Comparison of ENCODE assay signal across 8 cellular contexts in genomic region chr10:110567201-110568054, GRCh38. TPM values are rescaled to one million over a fixed set of nuclear protein-coding genes. Genes with fewer than 3 reads are reported as not detected.
DNase-seq lines count a peak whose midpoint lies in the region; ATAC-seq, FAIRE-seq and TF ChIP-seq lines count a peak whose summit lies in the region.

SMC3 (plus strand) TSS chr10:110567695; CDS start chr10:110567817, 122 bp downstream.

- H3K4me1 ChIP-seq in HepG2 (ENCODE audit: insufficient read depth, low read length), result peaks cover 43% of the 10 kb centered on the region

- TF ChIP-seq EP300 in HepG2 (IDR thresholded peaks at IDR 0.05; ENCODE audit: low read depth in 2 of 2, low read length in 2 of 2), result peak; percentile 8 to 83; a peak in 1 of 4 replicates
- no peak; the same call in 1 of the 2 replicates for TF ChIP-seq EP300 in HepG2 (CRISPR knock-in tag; IDR thresholded peaks at IDR 0.05; ENCODE audit: borderline replicate concordance)

- FAIRE-seq in HepG2 (lab: Jason Lieb, UNC), result peak; percentile 92

- intact Hi-C loops in HepG2 (cut with micrococcal nuclease; ENCODE audit: unreplicated experiment), result loop anchor here (5.0 kb wide), 1 partner anchor 340 kb away; no protein-coding TSS in a partner anchor

- POLR2A ChIA-PET in HepG2 (lab: Yijun Ruan, JAX), result interaction anchor here (1.4 kb wide), 1 partner anchor 264 kb away, joined by 3 read pairs; no protein-coding TSS in a partner anchor

- H3K9me3 ChIP-seq in HepG2 (ENCODE audit: low read length), result no peaks in the 10 kb centered on the region

- peak; percentile 59 to 99 (median 93) for DNase-seq in C1 segment of cervical spinal cord (lab: John Stamatoyannopoulos, UW)
- DNase-seq in NCI-H748 treated with DMSO at 0.1 percent for 48 hours (lab: John Stamatoyannopoulos, UW), result peak; percentile 81
- DNase-seq in activated CD4-positive, alpha-beta T cell treated with anti-CD3 and anti-CD28 coated beads, Interleukin-2, amount 50 U/mL, for 48 hours, result peak; percentile 95
- peak; percentile 87 to 94 for DNase-seq in dermis microvascular lymphatic vessel endothelial cell (ENCODE audit: low read depth in 2 of 2)
- DNase-seq in HepG2 (ENCODE audit: low spot score), result peak; percentile 94
- peak; percentile 91 for DNase-seq in stimulated activated CD4-positive, alpha-beta T cell treated with anti-CD3 and anti-CD28 coated beads, Interleukin-4, amount 100 ng/mL, for 1 hour

- peak within 1 kb of the TSS; percentile 84 to 93 (median 84) for H3K4me3 ChIP-seq in HepG2 (replicated peaks in 1 of 3; ENCODE audit: insufficient read depth in 1 of 3, low read depth in 2 of 3, low read length in 3 of 3)

- in situ Hi-C loops in HepG2 (cut with HindIII; ENCODE audit: extremely low pct_ligation_motif_present, low pct_unique_long_range_greater_than_20kb), result no loop called here

- peaks cover 50% of the 10 kb centered on the region for H3K79me2 ChIP-seq in HepG2 (ENCODE audit: insufficient read depth, low read length)

- WGBS in HepG2 (ENCODE audit: low lambda C conversion rate), result 3% methylated on average over 24 of the region's 64 CpGs

- peak within 1 kb of the TSS; percentile 85 for H3K4me2 ChIP-seq in HepG2 (ENCODE audit: low read depth, low read length)

- CTCF ChIA-PET in HepG2 (lab: Yijun Ruan, JAX; ENCODE audit: low intra/inter-chr PET ratio, low total read pairs), result no interaction called here

- H2AFZ ChIP-seq in HepG2 (ENCODE audit: low read length), result peak within 1 kb of the TSS; percentile 82

- peak; percentile 58 to 79 for TF ChIP-seq POLR2A in HepG2 (IDR thresholded peaks at IDR 0.05; ENCODE audit: insufficient read depth in 1 of 2, low read depth in 2 of 2, low read length in 2 of 2)

- H3K27ac ChIP-seq in HepG2 (ENCODE audit: extremely low read length, insufficient read depth, low read length), result peak within 1 kb of the TSS; percentile 93

- TF ChIP-seq RAD21 in HepG2 (CRISPR knock-in tag; IDR thresholded peaks at IDR 0.05), result no peak

- peaks cover under 1 to 10% of the 10 kb centered on the region in 2 experiments; a peak in 2 of 5 replicates for H3K27me3 ChIP-seq in HepG2 (ENCODE audit: control insufficient read depth in 1 of 2, insufficient read depth in 2 of 2, low read length in 2 of 2)

- 0 out of 2 replicates have a peak, but pooled peaks have one; percentile 4 for TF ChIP-seq CTCF in HepG2 (CRISPR knock-in tag; IDR thresholded peaks at IDR 0.05)

- BruUV-seq in HepG2 (replicated peaks; lab: Mats Ljungman, UMichigan), result no TSS peak

- peaks cover 18% of the 10 kb centered on the region; the same call in 1 of the 2 replicates for H4K20me1 ChIP-seq in HepG2 (ENCODE audit: insufficient read depth, low read length)

- peak within 1 kb of the TSS; percentile 96 for H3K9ac ChIP-seq in HepG2 (ENCODE audit: insufficient read depth, low read depth, low read length)

- H3K36me3 ChIP-seq in HepG2 (replicated peaks in 1 of 2; ENCODE audit: control insufficient read depth in 1 of 2, insufficient read depth in 2 of 2, low read length in 2 of 2), result peaks cover 0 to 4% of the 10 kb centered on the region in 2 experiments; a peak in 3 of 5 replicates

- ATAC-seq in GM19372 (IDR thresholded peaks at IDR 0.05; ENCODE audit: low read depth, unreplicated experiment) (peak; percentile 87), HG03558 (IDR thresholded peaks at IDR 0.05; ENCODE audit: extremely low read depth, unreplicated experiment) (peak; percentile 75), HepG2 (peak; percentile 87)

TF ChIP-seq in HepG2, 621 proteins besides CTCF, POLR2A, EP300 and RAD21 (continues in another document):
- peak; percentile 99 for TF ChIP-seq ZNF431 (CRISPR knock-in tag; IDR thresholded peaks at IDR 0.05; ENCODE audit: borderline replicate concordance, low read depth)
- no peak for TF ChIP-seq ZNF576 (CRISPR knock-in tag; IDR thresholded peaks at IDR 0.05)
- peak; percentile 78 for TF ChIP-seq PHF21A (CRISPR knock-in tag; IDR thresholded peaks at IDR 0.05)
- no peak for TF ChIP-seq ATM (IDR thresholded peaks at IDR 0.05; ENCODE audit: borderline replicate concordance)
- TF ChIP-seq CBX1 (IDR thresholded peaks at IDR 0.05; ENCODE audit: low read depth), result no peak
- 0 out of 2 replicates have a peak, but pooled peaks have one; percentile 27 for TF ChIP-seq XBP1 (CRISPR knock-in tag; IDR thresholded peaks at IDR 0.05)
- TF ChIP-seq ZNF510 (CRISPR knock-in tag; IDR thresholded peaks at IDR 0.05; ENCODE audit: low read depth), result 0 out of 2 replicates have a peak, but pooled peaks have one; percentile 84
- TF ChIP-seq NR2F2 (IDR thresholded peaks at IDR 0.05; ENCODE audit: borderline replicate concordance, low read depth), result peak; percentile 51; the same call in 1 of the 2 replicates
- peak; percentile 75; the same call in 1 of the 2 replicates for TF ChIP-seq NFIC (IDR thresholded peaks at IDR 0.05; ENCODE audit: low read length)
- TF ChIP-seq ZNF639 (CRISPR knock-in tag; conservative IDR thresholded peaks at IDR 0.05), result no peak
- peak; percentile 97 for TF ChIP-seq BORCS8-MEF2B (CRISPR knock-in tag; IDR thresholded peaks at IDR 0.05)

RNA-seq across cellular contexts. Expression of gene SMC3, which starts in this region (rescaled TPM):
- total RNA-seq in dermis microvascular lymphatic vessel endothelial cell, result 16.3 and 18.4 TPM in 2 replicates
- total RNA-seq in HepG2 (2016; rRNA removed; fragmentation: Illumina TruSeq; extraction: Trizol), result 48.0 and 85.7 TPM in 2 replicates
- 3.2 and 3.5 TPM in 2 replicates for total RNA-seq in HepG2 (2016; cell fraction: cytosol; rRNA removed; fragmentation: Illumina TruSeq; extraction: Trizol; ENCODE audit: low read depth)
- 46.4 and 83.6 TPM in 2 replicates for total RNA-seq in HepG2 (2016; cell fraction: insoluble cytoplasmic fraction; rRNA removed; fragmentation: Illumina TruSeq; extraction: Trizol)
- 7.5 and 8.5 TPM in 2 replicates for total RNA-seq in HepG2 (2016; cell fraction: membrane; rRNA removed; fragmentation: Illumina TruSeq; extraction: Trizol)
- total RNA-seq in HepG2 (2016; cell fraction: nucleus; rRNA removed; fragmentation: Illumina TruSeq; extraction: Trizol), result 37.1 and 40.3 TPM in 2 replicates
- polyA plus RNA-seq in HepG2 (2011; rRNA removed), result 7.6 and 11.7 TPM in 2 replicates
- polyA plus RNA-seq in HepG2 (2011; cell fraction: cytosol; rRNA removed), result 4.1 and 6.7 TPM in 2 replicates
- 5.1 and 6.5 TPM in 2 replicates for polyA plus RNA-seq in HepG2 (2011; cell fraction: nucleus; rRNA removed)
- polyA plus RNA-seq in HepG2 (2012), result 27.9 and 52.1 TPM in 2 replicates
- 0.59 and 0.88 TPM in 2 replicates for polyA plus RNA-seq in HepG2 (2016; cell fraction: cytosol; fragmentation: Illumina TruSeq; extraction: Trizol; ENCODE audit: low read depth)
- polyA plus RNA-seq in HepG2 (2016; cell fraction: insoluble cytoplasmic fraction; fragmentation: Illumina TruSeq; extraction: Trizol; ENCODE audit: low read depth), result 68.8 and 70.8 TPM in 2 replicates
- 1.4 and 1.9 TPM in 2 replicates for polyA plus RNA-seq in HepG2 (2016; cell fraction: membrane; fragmentation: Illumina TruSeq; extraction: Trizol; ENCODE audit: low read depth)
- 43.2 and 43.3 TPM in 2 replicates for polyA plus RNA-seq in HepG2 (2016; cell fraction: nucleus; fragmentation: Illumina TruSeq; extraction: Trizol; ENCODE audit: insufficient read depth, low read depth)
- polyA minus RNA-seq in HepG2 (2011; rRNA and poly(A)+ RNA removed; ENCODE audit: low replicate concordance), result 4.0 and 7.2 TPM in 2 replicates
- polyA minus RNA-seq in HepG2 (2011; cell fraction: cytosol; rRNA and poly(A)+ RNA removed), result 14.2 and 14.6 TPM in 2 replicates
- polyA minus RNA-seq in HepG2 (2011; cell fraction: nucleus; rRNA and poly(A)+ RNA removed), result 16.0 and 18.0 TPM in 2 replicates

Comparison
In these comparisons a context has a peak if more than half of its experiments do, and no peak if none do; other contexts are left out.
1. Peak in every context shown above with its lines: DNase-seq, ATAC-seq, H3K4me3 ChIP-seq and H3K27ac ChIP-seq.